10 cellular contexts compared by ENCODE assay signal in the genomic region with DNA sequence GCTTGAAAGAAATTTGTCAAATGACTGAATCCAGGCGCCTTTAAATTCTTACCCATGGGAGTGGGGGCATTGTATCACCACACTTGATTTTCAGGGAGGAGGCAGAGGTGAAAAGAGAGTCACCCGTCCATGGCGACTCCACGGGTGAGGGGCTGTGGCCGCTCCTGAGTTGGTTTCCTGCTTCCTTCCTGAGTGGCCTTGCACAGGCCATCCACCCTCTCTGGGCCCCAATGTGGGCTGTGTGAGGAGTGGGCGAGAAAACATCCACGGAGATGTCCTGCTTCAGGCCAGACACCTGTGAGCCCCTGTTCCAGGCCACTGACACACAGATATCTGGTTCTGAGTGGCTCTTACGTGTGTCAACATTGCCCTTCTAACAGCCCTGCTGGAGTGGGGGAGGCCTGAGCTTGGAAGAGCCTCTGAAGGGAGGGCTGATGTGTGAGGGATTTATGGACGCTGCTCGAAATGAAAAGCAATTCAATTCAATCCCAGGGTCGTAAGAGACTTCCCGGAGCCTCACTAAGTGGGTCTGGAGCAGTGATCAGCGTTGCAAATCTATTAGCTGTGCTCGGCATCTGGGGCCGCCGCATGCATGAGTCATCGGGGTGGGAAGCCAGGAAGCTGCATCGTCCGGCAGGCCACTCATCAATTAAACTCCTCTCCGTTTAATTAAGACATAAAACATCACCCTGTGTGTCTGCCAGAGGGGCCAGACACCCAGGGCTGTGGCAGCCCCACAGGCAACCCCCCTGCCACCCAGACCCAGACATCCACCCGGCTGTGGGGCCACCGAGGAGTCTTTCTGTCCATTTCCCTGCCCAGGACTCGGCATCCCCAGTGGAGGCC. TPM values are rescaled to one million over a fixed set of nuclear protein-coding genes. Genes with fewer than 3 reads are reported as not detected.
DNase-seq lines count a peak whose midpoint lies in the region; ATAC-seq and TF ChIP-seq lines count a peak whose summit lies in the region.
"Had no signal": no experiment of that assay in that cellular context is flagged by ENCODE, and none has a peak within 500 bp of the region (broad histone marks: within the 10 kb centered on the region; RNA-seq: fewer than 3 reads in every experiment).

No MANE protein-coding gene starts in this region.

- peak; percentile 33 to 61 for DNase-seq in NCI-H524 (lab: John Stamatoyannopoulos, UW)
- no peak for DNase-seq in NCI-H524 treated with DMSO at 0.1 percent for 48 hours (lab: John Stamatoyannopoulos, UW)
- DNase-seq in NCI-H748 (lab: John Stamatoyannopoulos, UW; ENCODE audit: unreplicated experiment), result peak; percentile 56
- peak; percentile 30 for DNase-seq in fibroblast of pulmonary artery (ENCODE audit: low read depth)
- peak; percentile 9 for DNase-seq in testis
- DNase-seq in OCI-M2 (lab: John Stamatoyannopoulos, UW; ENCODE audit: unreplicated experiment), result no peak
- DNase-seq: stomach had no signal

- intact Hi-C loops in testis (cut with DNase I; ENCODE audit: low total_unique reads), result no loop called here

- H3K4me3 ChIP-seq in fibroblast of pulmonary artery (replicated peaks; ENCODE audit: low read depth, low read length) (no peak overlapping the region), testis (no peak overlapping the region)
- H3K4me3 ChIP-seq: stomach had no signal

- no peaks in the 10 kb centered on the region for H3K36me3 ChIP-seq in testis (ENCODE audit: low read depth, missing control alignments)
- H3K36me3 ChIP-seq: stomach had no signal

- TF ChIP-seq POLR2A in testis (IDR thresholded peaks at IDR 0.05), result no peak

- ATAC-seq in HG02973 (IDR thresholded peaks at IDR 0.05; ENCODE audit: unreplicated experiment), result no peak
- ATAC-seq in HG02678 (IDR thresholded peaks at IDR 0.05; ENCODE audit: unreplicated experiment), result no peak

- no peak overlapping the region for H3K27ac ChIP-seq in testis
- H3K27ac ChIP-seq: C4-2B, stomach had no signal

- WGBS in testis, 2 donors, result 47 to 56% methylated on average over 20 to 23 of the region's 23 CpGs

- H3K27me3 ChIP-seq in testis, result no peaks in the 10 kb centered on the region

- H3K4me1 ChIP-seq in testis, result no peaks in the 10 kb centered on the region
- H3K4me1 ChIP-seq: stomach had no signal

- H3K9me3 ChIP-seq in testis, result no peaks in the 10 kb centered on the region

- TF ChIP-seq CTCF in fibroblast of pulmonary artery (IDR thresholded peaks at IDR 0.05; ENCODE audit: low read length, missing control alignments) (no peak), testis (IDR thresholded peaks at IDR 0.05) (no peak)

RNA-seq across cellular contexts. Expression of gene PRR23E, which starts 20.0 kb away (rescaled TPM):
- total RNA-seq in testis, result 1 to 10 TPM in 1 of 2 donors, under 1 TPM in 1; 0.87 to 1.5 TPM
- polyA plus RNA-seq in testis (ENCODE audit: insufficient read depth, low read depth, low replicate concordance), result 1.0 TPM
- total RNA-seq: stomach had no signal
- polyA plus RNA-seq: stomach had no signal

Comparison
In these comparisons a context has a peak if more than half of its experiments do, and no peak if none do; other contexts are left out.
1. DNase-seq: peak in NCI-H524 (2 of 2), NCI-H748 (single experiment), fibroblast of pulmonary artery (single experiment) and testis (single experiment); none in NCI-H524 treated with DMSO at 0.1 percent for 48 hours (single experiment) and OCI-M2 (single experiment).